11 cellular contexts compared by ENCODE assay signal in the genomic region with DNA sequence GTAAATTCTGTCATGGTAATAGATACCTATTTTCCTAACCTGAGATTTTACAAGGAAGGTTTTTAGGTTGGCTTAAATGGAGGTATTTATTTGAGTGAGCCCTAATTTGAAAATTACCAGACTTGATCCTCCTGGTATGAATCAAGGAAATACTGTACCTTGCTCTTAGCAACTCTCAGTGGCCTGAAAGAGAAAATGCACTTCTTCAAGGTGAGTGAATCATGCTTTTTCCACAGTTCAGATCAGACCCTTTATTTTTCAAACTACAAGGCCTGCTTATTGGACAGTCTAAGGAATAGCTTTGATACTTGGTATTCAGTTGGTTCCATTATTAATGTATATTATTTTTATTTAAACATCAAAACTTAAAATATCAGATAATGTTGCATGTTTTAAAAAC.
"Had no signal": no experiment of that assay in that cellular context is flagged by ENCODE, and none has a peak within 500 bp of the region (broad histone marks: within the 10 kb centered on the region; RNA-seq: fewer than 3 reads in every experiment).

No MANE protein-coding gene starts in this region.

- H3K27me3 Mint-ChIP-seq: memory B cell had no signal

- ATAC-seq: left lobe of liver, SK-N-SH treated with all-trans-retinoic acid at 6 μM for 48 hours, WTC11 had no signal

- H3K9me3 Mint-ChIP-seq: T-helper 1 cell treated with Interleukin-12 subunit alpha and Interleukin-12 subunit beta and Interleukin-4 antibody, amounts not matched to agents 30 μg/mL and 1 μg/mL, for 36 hours; WTC11 had no signal

- H3K27ac Mint-ChIP-seq: memory B cell; T-helper 1 cell treated with Interleukin-12 subunit alpha and Interleukin-12 subunit beta and Interleukin-4 antibody, amounts not matched to agents 30 μg/mL and 1 μg/mL, for 36 hours; WTC11 had no signal

- DNase-seq: activated effector memory CD4-positive, alpha-beta T cell treated with Interleukin-2 at 50 U/mL for 16 hours; glutamatergic neuron; ovary; stimulated activated CD4-positive, alpha-beta T cell treated with anti-CD3 and anti-CD28 coated beads, Interleukin-4, amount 100 ng/mL, for 1 hour had no signal

- H3K4me3 Mint-ChIP-seq: memory B cell; T-helper 1 cell treated with Interleukin-12 subunit alpha and Interleukin-12 subunit beta and Interleukin-4 antibody, amounts not matched to agents 30 μg/mL and 1 μg/mL, for 36 hours; WTC11 had no signal

- FAIRE-seq: bronchial epithelial cell, endometrium had no signal
